ENCODE assay signal across 8 cellular contexts in the genomic region with DNA sequence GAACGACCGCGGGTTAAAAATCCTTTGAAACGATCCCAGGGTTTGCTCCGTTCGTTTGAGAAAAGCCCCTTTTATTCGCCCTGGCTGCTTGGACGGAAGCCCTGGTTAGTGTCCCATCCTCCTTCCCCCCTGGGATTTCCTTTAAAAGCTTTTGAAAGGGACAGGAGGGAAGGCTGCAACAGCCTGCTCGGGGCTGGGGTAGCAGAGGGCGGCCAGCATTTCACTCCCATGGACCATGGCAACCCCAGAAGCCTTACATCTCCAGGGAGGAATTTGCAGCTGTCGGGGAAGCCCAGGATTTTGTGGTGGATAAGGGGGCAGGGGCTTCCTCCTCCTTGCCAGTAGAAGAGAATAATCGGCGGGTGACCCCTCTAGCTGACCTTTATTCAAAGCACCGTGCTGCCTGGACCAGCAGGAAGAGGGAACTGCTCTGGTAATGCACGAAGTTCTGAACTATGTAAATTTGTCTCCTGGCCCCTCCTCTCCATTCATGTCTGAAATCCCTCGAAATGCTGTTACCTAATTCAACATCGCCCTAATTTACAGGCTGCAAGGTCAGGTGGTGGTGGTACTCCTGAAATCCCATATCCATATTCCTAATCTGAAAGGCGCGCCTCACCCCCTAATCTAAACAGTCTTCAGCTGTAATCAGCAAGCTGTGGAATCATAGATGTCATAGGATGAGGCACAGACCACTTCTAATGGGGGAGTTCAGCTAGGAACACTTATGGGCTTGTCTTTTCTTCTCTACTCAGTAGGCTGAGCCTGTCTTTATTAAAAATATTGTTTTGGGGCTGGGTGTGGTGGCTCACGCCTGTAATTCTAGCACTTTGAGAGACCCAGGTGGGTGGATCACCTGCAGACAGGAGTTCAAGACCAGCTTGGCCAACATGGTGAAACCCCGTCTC. TPM values are rescaled to one million over a fixed set of nuclear protein-coding genes. Genes with fewer than 3 reads are reported as not detected.
DNase-seq lines count a peak whose midpoint lies in the region; TF ChIP-seq lines count a peak whose summit lies in the region.

No MANE protein-coding gene starts in this region.

- peak; percentile 69 to 75 for DNase-seq in HAP-1 (ENCODE audit: low spot score in 2 of 2)
- no peak for DNase-seq in SK-N-MC (ENCODE audit: low read depth, low spot score)
- DNase-seq in uterus = no peak
- DNase-seq in amniotic stem cell (lab: John Stamatoyannopoulos, UW) = no peak
- no peak for DNase-seq in T1000 (lab: John Stamatoyannopoulos, UW)

- H3K4me1 ChIP-seq in HAP-1 (peaks cover 21% of the 10 kb centered on the region), endocrine pancreas (ENCODE audit: control insufficient read depth, insufficient read depth, low read length) (no peaks in the 10 kb centered on the region), mucosa of rectum (ENCODE audit: control insufficient read depth in 2 of 2, insufficient read depth in 2 of 2, low read length in 2 of 2) (peaks cover 13 to 19% of the 10 kb centered on the region in 2 donors), uterus (peaks cover 4 to 7% of the 10 kb centered on the region in 2 donors)

- H3K27ac ChIP-seq in C4-2B (peak overlapping the region; percentile 97), SK-N-MC (no peak overlapping the region), mucosa of rectum (ENCODE audit: low read depth in 2 of 2, low read length in 2 of 2) (peak overlapping the region in 1 of 2 donors; percentile 49), uterus (peak overlapping the region; percentile 99 to 100)

- H3K4me3 ChIP-seq in HAP-1 (peak overlapping the region; percentile 33), SK-N-MC (peak overlapping the region; percentile 87), endocrine pancreas (ENCODE audit: control insufficient read depth, insufficient read depth, low read length) (peak overlapping the region; percentile 68), mucosa of rectum (ENCODE audit: low read length in 2 of 2) (peak overlapping the region; percentile 61 to 85), uterus (peak overlapping the region; percentile 47 to 54)

- no peaks in the 10 kb centered on the region for H3K36me3 ChIP-seq in HAP-1 (replicated peaks)
- no peaks in the 10 kb centered on the region for H3K36me3 ChIP-seq in SK-N-MC (ENCODE audit: insufficient read depth, low read length)
- H3K36me3 ChIP-seq in endocrine pancreas (ENCODE audit: control insufficient read depth, insufficient read depth, low read length) = no peaks in the 10 kb centered on the region
- H3K36me3 ChIP-seq in mucosa of rectum (ENCODE audit: control insufficient read depth in 2 of 2, insufficient read depth in 2 of 2, low read length in 2 of 2) = no peaks in the 10 kb centered on the region
- H3K36me3 ChIP-seq in uterus = no peaks in the 10 kb centered on the region

- in situ Hi-C loops in HAP-1 (cut with MboI; ENCODE audit: low sequenced_read_pairs) = no loop called here

- H3K9me3 ChIP-seq in HAP-1 (no peaks in the 10 kb centered on the region), SK-N-MC (ENCODE audit: low read depth, low read length) (no peaks in the 10 kb centered on the region), endocrine pancreas (ENCODE audit: control insufficient read depth, low read length) (no peaks in the 10 kb centered on the region), mucosa of rectum (ENCODE audit: control insufficient read depth in 2 of 2, low read length in 2 of 2) (no peaks in the 10 kb centered on the region), uterus (no peaks in the 10 kb centered on the region)

- no peaks in the 10 kb centered on the region for H3K27me3 ChIP-seq in HAP-1 (ENCODE audit: low read depth)
- H3K27me3 ChIP-seq in endocrine pancreas (ENCODE audit: control insufficient read depth, insufficient read depth, low read length) = no peaks in the 10 kb centered on the region
- H3K27me3 ChIP-seq in mucosa of rectum (ENCODE audit: control insufficient read depth in 2 of 2, insufficient read depth in 2 of 2, low read length in 2 of 2) = no peaks in the 10 kb centered on the region
- no peaks in the 10 kb centered on the region for H3K27me3 ChIP-seq in uterus

- peak in 1 of 2 donors; percentile 27 for TF ChIP-seq POLR2A in uterus (IDR thresholded peaks at IDR 0.05)

- peak overlapping the region; percentile 78 for H3K9ac ChIP-seq in SK-N-MC (ENCODE audit: insufficient read length)
- peak overlapping the region; percentile 88 for H3K9ac ChIP-seq in endocrine pancreas (ENCODE audit: control insufficient read depth, insufficient read depth, low read length)
- H3K9ac ChIP-seq in mucosa of rectum (ENCODE audit: low read depth in 1 of 2, low read length in 2 of 2) = peak overlapping the region; percentile 75 to 76

- no peak for TF ChIP-seq CTCF in C4-2B (conservative IDR thresholded peaks at IDR 0.05)
- no peak for TF ChIP-seq CTCF in uterus (IDR thresholded peaks at IDR 0.05)

- intact Hi-C loops in uterus (cut with DNase I; ENCODE audit: low total_unique reads) = no loop called here

RNA-seq across cellular contexts. Expression of a gene that starts 1.0 kb away (rescaled TPM):
- total RNA-seq in uterus = 100 to 1,000 TPM in 2 of 4 donors, 10 to 100 TPM in 2; 48.2 to 134 (median 96.8) TPM

Comparison
In these comparisons a context has a peak if more than half of its experiments do, and no peak if none do; other contexts are left out.
1. DNase-seq: peak in HAP-1 (2 of 2); none in SK-N-MC (single experiment), uterus (0 of 2), amniotic stem cell (single experiment) and T1000 (single experiment).
2. H3K4me3 ChIP-seq: peak in every context shown above with its lines; median percentile 87 in SK-N-MC; 73 in mucosa of rectum; 68 in endocrine pancreas; 50 in uterus; 33 in HAP-1.
3. Peak in every context shown above with its lines, with median percentiles within 50 percentile points of each other: H3K9ac ChIP-seq.